2 cellular contexts compared by ENCODE assay signal in genomic region chr9:86052556-86053468, GRCh38.
TF ChIP-seq lines count a peak whose summit lies in the region.

No MANE protein-coding gene starts in this region.

TF ChIP-seq in HCT116, 20 proteins besides CTCF, POLR2A, EP300 and RAD21:
- no peak for TF ChIP-seq ELF1 (IDR thresholded peaks at IDR 0.05; ENCODE audit: borderline replicate concordance, low read depth)
- TF ChIP-seq SIN3A (IDR thresholded peaks at IDR 0.05; ENCODE audit: low read depth) = no peak
- TF ChIP-seq YY1 (IDR thresholded peaks at IDR 0.05; ENCODE audit: extremely low read depth, insufficient replicate concordance, low read depth, low read length) = no peak
- no peak for TF ChIP-seq EZH2 (IDR thresholded peaks at IDR 0.05)
- TF ChIP-seq REST (IDR thresholded peaks at IDR 0.05; ENCODE audit: low read depth) = no peak
- TF ChIP-seq, protein P1, sequence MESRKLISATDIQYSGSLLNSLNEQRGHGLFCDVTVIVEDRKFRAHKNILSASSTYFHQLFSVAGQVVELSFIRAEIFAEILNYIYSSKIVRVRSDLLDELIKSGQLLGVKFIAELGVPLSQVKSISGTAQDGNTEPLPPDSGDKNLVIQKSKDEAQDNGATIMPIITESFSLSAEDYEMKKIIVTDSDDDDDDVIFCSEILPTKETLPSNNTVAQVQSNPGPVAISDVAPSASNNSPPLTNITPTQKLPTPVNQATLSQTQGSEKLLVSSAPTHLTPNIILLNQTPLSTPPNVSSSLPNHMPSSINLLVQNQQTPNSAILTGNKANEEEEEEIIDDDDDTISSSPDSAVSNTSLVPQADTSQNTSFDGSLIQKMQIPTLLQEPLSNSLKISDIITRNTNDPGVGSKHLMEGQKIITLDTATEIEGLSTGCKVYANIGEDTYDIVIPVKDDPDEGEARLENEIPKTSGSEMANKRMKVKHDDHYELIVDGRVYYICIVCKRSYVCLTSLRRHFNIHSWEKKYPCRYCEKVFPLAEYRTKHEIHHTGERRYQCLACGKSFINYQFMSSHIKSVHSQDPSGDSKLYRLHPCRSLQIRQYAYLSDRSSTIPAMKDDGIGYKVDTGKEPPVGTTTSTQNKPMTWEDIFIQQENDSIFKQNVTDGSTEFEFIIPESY (IDR thresholded peaks at IDR 0.05; ENCODE audit: extremely low read depth, insufficient replicate concordance, low read length) = no peak
- TF ChIP-seq EGR1 (IDR thresholded peaks at IDR 0.05; ENCODE audit: low read depth) = no peak
- no peak for TF ChIP-seq POLR2AphosphoS5 (IDR thresholded peaks at IDR 0.05; ENCODE audit: low read depth, low read length)
- no peak for TF ChIP-seq TCF7L2 (IDR thresholded peaks at IDR 0.05; ENCODE audit: borderline replicate concordance, extremely low read depth, insufficient read depth, insufficient read length)
- no peak for TF ChIP-seq JUND (IDR thresholded peaks at IDR 0.05)
- no peak for TF ChIP-seq ZFX (IDR thresholded peaks at IDR 0.05)
- TF ChIP-seq, protein P2, sequence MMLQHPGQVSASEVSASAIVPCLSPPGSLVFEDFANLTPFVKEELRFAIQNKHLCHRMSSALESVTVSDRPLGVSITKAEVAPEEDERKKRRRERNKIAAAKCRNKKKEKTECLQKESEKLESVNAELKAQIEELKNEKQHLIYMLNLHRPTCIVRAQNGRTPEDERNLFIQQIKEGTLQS (IDR thresholded peaks at IDR 0.05) = no peak
- TF ChIP-seq MAX (IDR thresholded peaks at IDR 0.05) = no peak
- TF ChIP-seq ZNF274 (IDR thresholded peaks at IDR 0.05; ENCODE audit: low read depth, low read length) = no peak
- TF ChIP-seq SP1 (IDR thresholded peaks at IDR 0.05; ENCODE audit: low read depth) = no peak
- TF ChIP-seq SRF (IDR thresholded peaks at IDR 0.05; ENCODE audit: low read depth) = no peak
- no peak for TF ChIP-seq CBX3 (IDR thresholded peaks at IDR 0.05; ENCODE audit: low read depth)
- TF ChIP-seq EZH2phosphoT487 (IDR thresholded peaks at IDR 0.05; ENCODE audit: borderline replicate concordance) = no peak
- no peak for TF ChIP-seq FOSL1 (IDR thresholded peaks at IDR 0.05; ENCODE audit: low read depth)

TF ChIP-seq in endothelial cell of umbilical vein, 7 proteins besides CTCF, POLR2A, EP300 and RAD21:
- no peak for TF ChIP-seq MAX (IDR thresholded peaks at IDR 0.05; ENCODE audit: insufficient read depth, insufficient read length)
- TF ChIP-seq JUN (IDR thresholded peaks at IDR 0.05; ENCODE audit: borderline replicate concordance, insufficient read depth, insufficient read length, low read depth) = no peak
- TF ChIP-seq MYC (IDR thresholded peaks at IDR 0.05; ENCODE audit: low read depth, low read length) = no peak
- TF ChIP-seq FOS (IDR thresholded peaks at IDR 0.05; ENCODE audit: borderline replicate concordance, insufficient read depth, low read length) = no peak
- TF ChIP-seq GATA2 (IDR thresholded peaks at IDR 0.05; ENCODE audit: insufficient read depth, insufficient read length, low read depth, low read length) = no peak
- TF ChIP-seq POLR2AphosphoS5 (IDR thresholded peaks at IDR 0.05; ENCODE audit: insufficient read depth, low read depth, low read length) = no peak
- TF ChIP-seq EZH2 (IDR thresholded peaks at IDR 0.05; ENCODE audit: borderline replicate concordance, low read depth, low read length, severe bottlenecking) = no peak
